9 cellular contexts compared by ENCODE assay signal in the genomic region with DNA sequence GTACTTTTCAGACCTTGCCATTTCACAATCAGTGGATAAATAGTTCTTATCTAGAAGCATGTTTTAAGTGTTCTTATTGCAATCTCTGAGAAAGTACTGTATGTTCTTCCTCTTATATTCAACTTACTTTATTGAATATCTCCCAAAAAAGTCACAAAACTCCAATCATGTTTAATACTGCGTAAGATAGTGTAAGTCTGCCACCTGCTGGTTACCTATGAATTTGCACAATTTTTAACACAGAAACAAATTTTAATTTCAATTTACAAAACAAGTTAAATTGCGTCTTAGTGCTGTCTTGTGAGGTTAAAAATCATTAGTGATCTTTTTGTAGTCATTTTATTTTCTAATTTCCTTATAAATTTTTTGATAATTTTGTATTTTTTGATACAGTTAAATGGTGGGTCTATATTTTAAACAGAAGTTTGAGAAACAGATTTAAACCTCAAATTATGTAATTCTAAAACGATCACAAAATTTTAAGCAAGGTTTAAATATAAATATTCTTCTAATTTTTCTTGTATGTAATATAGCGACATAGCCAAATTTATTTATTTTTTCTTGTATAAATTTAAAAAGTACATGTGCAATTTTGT.
DNase-seq lines count a peak whose midpoint lies in the region; ATAC-seq and TF ChIP-seq lines count a peak whose summit lies in the region.
"Had no signal": no experiment of that assay in that cellular context is flagged by ENCODE, and none has a peak within 500 bp of the region (broad histone marks: within the 10 kb centered on the region; RNA-seq: fewer than 3 reads in every experiment).

No MANE protein-coding gene starts in this region.

- H3K27ac ChIP-seq in RWPE1 (no peak overlapping the region), foreskin keratinocyte (no peak overlapping the region), suprapubic skin (no peak overlapping the region)
- H3K27ac ChIP-seq: epithelial cell of prostate had no signal

- H3K27me3 ChIP-seq in foreskin keratinocyte (no peaks in the 10 kb centered on the region), suprapubic skin (no peaks in the 10 kb centered on the region)

- peak; percentile 69 for TF ChIP-seq CTCF in GM13977 (IDR thresholded peaks at IDR 0.05; ENCODE audit: extremely low read depth, insufficient read depth, missing control alignments)
- TF ChIP-seq CTCF in RWPE1 (conservative IDR thresholded peaks at IDR 0.05; ENCODE audit: low read depth) = peak; percentile 83
- TF ChIP-seq CTCF in foreskin keratinocyte (conservative IDR thresholded peaks at IDR 0.05) = peak; percentile 79
- TF ChIP-seq CTCF in suprapubic skin (IDR thresholded peaks at IDR 0.05) = peak; percentile 6 to 42

- 24% methylated on average over 4 of the region's 4 CpGs for WGBS in suprapubic skin

- CTCF ChIA-PET in RWPE1 (lab: Yijun Ruan, JAX) = interaction anchor here (0.7 kb wide), 1 partner anchor 137 kb away, joined by 4 read pairs; no protein-coding TSS in a partner anchor

- no peak for TF ChIP-seq POLR2A in suprapubic skin (IDR thresholded peaks at IDR 0.05)

- in situ Hi-C loops in GM13977 (cut with MboI; ENCODE audit: low pct_unique_long_range_greater_than_20kb, low sequenced_read_pairs, unreplicated experiment) = no loop called here

- no peak for ATAC-seq in foreskin keratinocyte
- no peak for ATAC-seq in GM21515 (IDR thresholded peaks at IDR 0.05; ENCODE audit: unreplicated experiment)
- no peak for ATAC-seq in GM21576 (IDR thresholded peaks at IDR 0.05; ENCODE audit: unreplicated experiment)
- no peak for ATAC-seq in HG02642 (IDR thresholded peaks at IDR 0.05; ENCODE audit: poor library complexity, unreplicated experiment)

- POLR2A ChIA-PET in RWPE1 (lab: Yijun Ruan, JAX; ENCODE audit: low non-redundant PET) = no interaction called here

- H3K4me1 ChIP-seq in foreskin keratinocyte = no peaks in the 10 kb centered on the region
- H3K4me1 ChIP-seq in suprapubic skin = no peaks in the 10 kb centered on the region

- TF ChIP-seq EP300 in suprapubic skin (IDR thresholded peaks at IDR 0.05) = no peak

- H3K4me3 ChIP-seq in suprapubic skin = no peak overlapping the region

- H3K9me3 ChIP-seq in suprapubic skin = no peaks in the 10 kb centered on the region

- H3K36me3 ChIP-seq in suprapubic skin = no peaks in the 10 kb centered on the region

- DNase-seq in AG08395 (ENCODE audit: low spot score) = peak; percentile 13
- peak; percentile 4 for DNase-seq in GM13977 (ENCODE audit: low spot score)
- DNase-seq in RWPE1 (ENCODE audit: low spot score) = no peak
- no peak for DNase-seq in foreskin keratinocyte
- DNase-seq in suprapubic skin (ENCODE audit: low spot score in 2 of 2) = no peak

Comparison
In these comparisons a context has a peak if more than half of its experiments do, and no peak if none do; other contexts are left out.
1. DNase-seq: peak in AG08395 (single experiment) and GM13977 (single experiment); none in RWPE1 (single experiment), foreskin keratinocyte (0 of 2) and suprapubic skin (0 of 2).
2. CTCF ChIP-seq: peak in every context shown above with its lines; median percentile 83 in RWPE1; 79 in foreskin keratinocyte; 69 in GM13977; 24 in suprapubic skin.